In the genomic region with DNA sequence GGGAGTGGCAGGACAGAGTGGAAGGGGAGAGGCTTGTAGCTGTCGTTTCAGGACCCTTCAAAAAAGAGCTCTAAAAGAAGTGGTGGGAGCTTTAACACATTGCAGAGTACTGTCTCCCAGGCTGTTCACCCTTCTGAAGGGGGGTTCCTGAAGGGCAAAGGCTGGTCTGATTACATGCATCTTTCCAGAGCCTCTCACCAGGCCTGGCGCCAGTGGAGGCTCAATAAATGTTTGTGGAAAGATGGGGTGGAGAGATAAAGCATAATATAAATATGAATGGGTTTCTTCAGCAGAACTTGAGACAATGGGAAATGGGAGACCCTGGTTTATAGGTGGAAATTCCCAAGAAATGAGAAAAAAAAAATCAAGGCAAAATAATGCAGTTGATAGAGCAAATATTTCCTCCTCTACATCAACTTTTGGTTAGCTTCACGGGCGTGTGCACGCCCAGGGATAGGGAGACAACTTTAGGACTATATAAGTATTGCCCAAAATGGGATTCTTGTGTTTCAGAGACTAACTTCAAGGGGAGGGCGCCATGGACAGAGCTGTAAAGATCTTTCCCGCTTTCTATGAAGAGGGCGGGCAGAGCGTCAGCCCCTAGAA, we compare ENCODE assay signal across 2 cellular contexts.
A peak's percentile ranks its signal among the peaks of the same experiment; 100 is the strongest.
TF ChIP-seq lines count a peak whose summit lies in the region.

No MANE protein-coding gene starts in this region.

TF ChIP-seq in Ishikawa, 13 proteins besides CTCF, POLR2A, EP300 and RAD21:
- TF ChIP-seq ZBTB7A (IDR thresholded peaks at IDR 0.05; ENCODE audit: low read depth) (no peak), MAX (IDR thresholded peaks at IDR 0.05) (peak; percentile 98), NFIC (IDR thresholded peaks at IDR 0.05) (no peak), CREB1 (IDR thresholded peaks at IDR 0.05; ENCODE audit: low read depth) (no peak), TCF12 (IDR thresholded peaks at IDR 0.05; ENCODE audit: low read depth) (no peak), TEAD4 (IDR thresholded peaks at IDR 0.05) (no peak)
- TF ChIP-seq, protein P1, sequence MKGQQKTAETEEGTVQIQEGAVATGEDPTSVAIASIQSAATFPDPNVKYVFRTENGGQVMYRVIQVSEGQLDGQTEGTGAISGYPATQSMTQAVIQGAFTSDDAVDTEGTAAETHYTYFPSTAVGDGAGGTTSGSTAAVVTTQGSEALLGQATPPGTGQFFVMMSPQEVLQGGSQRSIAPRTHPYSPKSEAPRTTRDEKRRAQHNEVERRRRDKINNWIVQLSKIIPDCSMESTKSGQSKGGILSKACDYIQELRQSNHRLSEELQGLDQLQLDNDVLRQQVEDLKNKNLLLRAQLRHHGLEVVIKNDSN (IDR thresholded peaks at IDR 0.05): no peak
- TF ChIP-seq, protein P2, sequence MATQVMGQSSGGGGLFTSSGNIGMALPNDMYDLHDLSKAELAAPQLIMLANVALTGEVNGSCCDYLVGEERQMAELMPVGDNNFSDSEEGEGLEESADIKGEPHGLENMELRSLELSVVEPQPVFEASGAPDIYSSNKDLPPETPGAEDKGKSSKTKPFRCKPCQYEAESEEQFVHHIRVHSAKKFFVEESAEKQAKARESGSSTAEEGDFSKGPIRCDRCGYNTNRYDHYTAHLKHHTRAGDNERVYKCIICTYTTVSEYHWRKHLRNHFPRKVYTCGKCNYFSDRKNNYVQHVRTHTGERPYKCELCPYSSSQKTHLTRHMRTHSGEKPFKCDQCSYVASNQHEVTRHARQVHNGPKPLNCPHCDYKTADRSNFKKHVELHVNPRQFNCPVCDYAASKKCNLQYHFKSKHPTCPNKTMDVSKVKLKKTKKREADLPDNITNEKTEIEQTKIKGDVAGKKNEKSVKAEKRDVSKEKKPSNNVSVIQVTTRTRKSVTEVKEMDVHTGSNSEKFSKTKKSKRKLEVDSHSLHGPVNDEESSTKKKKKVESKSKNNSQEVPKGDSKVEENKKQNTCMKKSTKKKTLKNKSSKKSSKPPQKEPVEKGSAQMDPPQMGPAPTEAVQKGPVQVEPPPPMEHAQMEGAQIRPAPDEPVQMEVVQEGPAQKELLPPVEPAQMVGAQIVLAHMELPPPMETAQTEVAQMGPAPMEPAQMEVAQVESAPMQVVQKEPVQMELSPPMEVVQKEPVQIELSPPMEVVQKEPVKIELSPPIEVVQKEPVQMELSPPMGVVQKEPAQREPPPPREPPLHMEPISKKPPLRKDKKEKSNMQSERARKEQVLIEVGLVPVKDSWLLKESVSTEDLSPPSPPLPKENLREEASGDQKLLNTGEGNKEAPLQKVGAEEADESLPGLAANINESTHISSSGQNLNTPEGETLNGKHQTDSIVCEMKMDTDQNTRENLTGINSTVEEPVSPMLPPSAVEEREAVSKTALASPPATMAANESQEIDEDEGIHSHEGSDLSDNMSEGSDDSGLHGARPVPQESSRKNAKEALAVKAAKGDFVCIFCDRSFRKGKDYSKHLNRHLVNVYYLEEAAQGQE (IDR thresholded peaks at IDR 0.05; ENCODE audit: low read depth): no peak

TF ChIP-seq in GM12878, 131 proteins besides CTCF, POLR2A, EP300 and RAD21:
- no peak for TF ChIP-seq NFXL1 (IDR thresholded peaks at IDR 0.05; ENCODE audit: borderline replicate concordance)
- TF ChIP-seq, protein P3, sequence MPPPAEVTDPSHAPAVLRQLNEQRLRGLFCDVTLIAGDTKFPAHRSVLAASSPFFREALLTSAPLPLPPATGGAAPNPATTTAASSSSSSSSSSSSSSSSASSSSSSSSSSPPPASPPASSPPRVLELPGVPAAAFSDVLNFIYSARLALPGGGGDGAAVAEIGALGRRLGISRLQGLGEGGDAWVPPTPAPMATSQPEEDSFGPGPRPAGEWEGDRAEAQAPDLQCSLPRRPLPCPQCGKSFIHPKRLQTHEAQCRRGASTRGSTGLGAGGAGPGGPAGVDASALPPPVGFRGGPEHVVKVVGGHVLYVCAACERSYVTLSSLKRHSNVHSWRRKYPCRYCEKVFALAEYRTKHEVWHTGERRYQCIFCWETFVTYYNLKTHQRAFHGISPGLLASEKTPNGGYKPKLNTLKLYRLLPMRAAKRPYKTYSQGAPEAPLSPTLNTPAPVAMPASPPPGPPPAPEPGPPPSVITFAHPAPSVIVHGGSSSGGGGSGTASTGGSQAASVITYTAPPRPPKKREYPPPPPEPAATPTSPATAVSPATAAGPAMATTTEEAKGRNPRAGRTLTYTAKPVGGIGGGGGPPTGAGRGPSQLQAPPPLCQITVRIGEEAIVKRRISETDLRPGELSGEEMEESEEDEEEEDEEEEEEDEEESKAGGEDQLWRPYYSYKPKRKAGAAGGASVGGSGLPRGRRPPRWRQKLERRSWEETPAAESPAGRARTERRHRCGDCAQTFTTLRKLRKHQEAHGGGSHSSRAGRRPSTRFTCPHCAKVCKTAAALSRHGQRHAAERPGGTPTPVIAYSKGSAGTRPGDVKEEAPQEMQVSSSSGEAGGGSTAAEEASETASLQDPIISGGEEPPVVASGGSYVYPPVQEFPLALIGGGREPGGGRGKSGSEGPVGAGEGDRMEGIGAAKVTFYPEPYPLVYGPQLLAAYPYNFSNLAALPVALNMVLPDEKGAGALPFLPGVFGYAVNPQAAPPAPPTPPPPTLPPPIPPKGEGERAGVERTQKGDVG (CRISPR knock-in tag; IDR thresholded peaks at IDR 0.05): no peak
- TF ChIP-seq, protein P4, sequence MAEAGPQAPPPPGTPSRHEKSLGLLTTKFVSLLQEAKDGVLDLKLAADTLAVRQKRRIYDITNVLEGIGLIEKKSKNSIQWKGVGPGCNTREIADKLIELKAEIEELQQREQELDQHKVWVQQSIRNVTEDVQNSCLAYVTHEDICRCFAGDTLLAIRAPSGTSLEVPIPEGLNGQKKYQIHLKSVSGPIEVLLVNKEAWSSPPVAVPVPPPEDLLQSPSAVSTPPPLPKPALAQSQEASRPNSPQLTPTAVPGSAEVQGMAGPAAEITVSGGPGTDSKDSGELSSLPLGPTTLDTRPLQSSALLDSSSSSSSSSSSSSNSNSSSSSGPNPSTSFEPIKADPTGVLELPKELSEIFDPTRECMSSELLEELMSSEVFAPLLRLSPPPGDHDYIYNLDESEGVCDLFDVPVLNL (IDR thresholded peaks at IDR 0.05; ENCODE audit: low read depth, low read length): peak; percentile 81
- TF ChIP-seq, protein P5, sequence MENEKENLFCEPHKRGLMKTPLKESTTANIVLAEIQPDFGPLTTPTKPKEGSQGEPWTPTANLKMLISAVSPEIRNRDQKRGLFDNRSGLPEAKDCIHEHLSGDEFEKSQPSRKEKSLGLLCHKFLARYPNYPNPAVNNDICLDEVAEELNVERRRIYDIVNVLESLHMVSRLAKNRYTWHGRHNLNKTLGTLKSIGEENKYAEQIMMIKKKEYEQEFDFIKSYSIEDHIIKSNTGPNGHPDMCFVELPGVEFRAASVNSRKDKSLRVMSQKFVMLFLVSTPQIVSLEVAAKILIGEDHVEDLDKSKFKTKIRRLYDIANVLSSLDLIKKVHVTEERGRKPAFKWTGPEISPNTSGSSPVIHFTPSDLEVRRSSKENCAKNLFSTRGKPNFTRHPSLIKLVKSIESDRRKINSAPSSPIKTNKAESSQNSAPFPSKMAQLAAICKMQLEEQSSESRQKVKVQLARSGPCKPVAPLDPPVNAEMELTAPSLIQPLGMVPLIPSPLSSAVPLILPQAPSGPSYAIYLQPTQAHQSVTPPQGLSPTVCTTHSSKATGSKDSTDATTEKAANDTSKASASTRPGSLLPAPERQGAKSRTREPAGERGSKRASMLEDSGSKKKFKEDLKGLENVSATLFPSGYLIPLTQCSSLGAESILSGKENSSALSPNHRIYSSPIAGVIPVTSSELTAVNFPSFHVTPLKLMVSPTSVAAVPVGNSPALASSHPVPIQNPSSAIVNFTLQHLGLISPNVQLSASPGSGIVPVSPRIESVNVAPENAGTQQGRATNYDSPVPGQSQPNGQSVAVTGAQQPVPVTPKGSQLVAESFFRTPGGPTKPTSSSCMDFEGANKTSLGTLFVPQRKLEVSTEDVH (IDR thresholded peaks at IDR 0.05; ENCODE audit: low read depth, partially characterized antibody): no peak
- TF ChIP-seq, protein P6, sequence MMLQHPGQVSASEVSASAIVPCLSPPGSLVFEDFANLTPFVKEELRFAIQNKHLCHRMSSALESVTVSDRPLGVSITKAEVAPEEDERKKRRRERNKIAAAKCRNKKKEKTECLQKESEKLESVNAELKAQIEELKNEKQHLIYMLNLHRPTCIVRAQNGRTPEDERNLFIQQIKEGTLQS (IDR thresholded peaks at IDR 0.05; ENCODE audit: borderline replicate concordance, extremely low read depth, low read depth, low read length): no peak
- no peak for TF ChIP-seq ZBED1 (IDR thresholded peaks at IDR 0.05; ENCODE audit: borderline replicate concordance)
- no peak for TF ChIP-seq ZNF622 (IDR thresholded peaks at IDR 0.05)
- TF ChIP-seq, protein P7, sequence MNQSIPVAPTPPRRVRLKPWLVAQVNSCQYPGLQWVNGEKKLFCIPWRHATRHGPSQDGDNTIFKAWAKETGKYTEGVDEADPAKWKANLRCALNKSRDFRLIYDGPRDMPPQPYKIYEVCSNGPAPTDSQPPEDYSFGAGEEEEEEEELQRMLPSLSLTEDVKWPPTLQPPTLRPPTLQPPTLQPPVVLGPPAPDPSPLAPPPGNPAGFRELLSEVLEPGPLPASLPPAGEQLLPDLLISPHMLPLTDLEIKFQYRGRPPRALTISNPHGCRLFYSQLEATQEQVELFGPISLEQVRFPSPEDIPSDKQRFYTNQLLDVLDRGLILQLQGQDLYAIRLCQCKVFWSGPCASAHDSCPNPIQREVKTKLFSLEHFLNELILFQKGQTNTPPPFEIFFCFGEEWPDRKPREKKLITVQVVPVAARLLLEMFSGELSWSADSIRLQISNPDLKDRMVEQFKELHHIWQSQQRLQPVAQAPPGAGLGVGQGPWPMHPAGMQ (IDR thresholded peaks at IDR 0.05; ENCODE audit: borderline replicate concordance): no peak
- TF ChIP-seq KAT2A (conservative IDR thresholded peaks at IDR 0.05; ENCODE audit: control insufficient read depth, low read depth, low read length): no peak
- TF ChIP-seq SP1 (IDR thresholded peaks at IDR 0.05; ENCODE audit: low read depth, low read length): no peak
- no peak for TF ChIP-seq CHD1 (IDR thresholded peaks at IDR 0.05; ENCODE audit: low read depth, low read length)
- TF ChIP-seq RB1 (IDR thresholded peaks at IDR 0.05; ENCODE audit: borderline replicate concordance): peak; percentile 38; the same call in 1 of the 2 replicates
- no peak for TF ChIP-seq TCF12 (IDR thresholded peaks at IDR 0.05; ENCODE audit: low read depth, low read length)
